8 cellular contexts compared by ENCODE assay signal in genomic region chr17:42519546-42520444, GRCh38. TPM values are rescaled to one million over a fixed set of nuclear protein-coding genes. Genes with fewer than 3 reads are reported as not detected.
DNase-seq lines count a peak whose midpoint lies in the region; ATAC-seq lines count a peak whose summit lies in the region.

No MANE protein-coding gene starts in this region.

- ATAC-seq in activated CD4-positive, CD25-positive, alpha-beta regulatory T cell treated with anti-CD3 and anti-CD28 coated beads, Interleukin-2, amount 50 U/mL, for 24 hours, result no peak

- no peaks in the 10 kb centered on the region for H3K9me3 ChIP-seq in BLaER1
- H3K9me3 ChIP-seq in mesodermal cell (ENCODE audit: control insufficient read depth, low read length), result no peaks in the 10 kb centered on the region

- no peak overlapping the region for H3K9ac ChIP-seq in BLaER1

- H3K4me1 ChIP-seq in BLaER1, result peaks cover 33% of the 10 kb centered on the region
- H3K4me1 ChIP-seq in mesodermal cell (ENCODE audit: control insufficient read depth, insufficient read depth, low read length, poor library complexity, severe bottlenecking), result peaks cover 64% of the 10 kb centered on the region

- 0 out of 2 replicates have a peak overlapping the region, but pooled peaks have one; percentile 58 for H3K4me2 ChIP-seq in BLaER1

- no peaks in the 10 kb centered on the region for H3K27me3 ChIP-seq in BLaER1

- H3K4me3 ChIP-seq in BLaER1 (no peak overlapping the region), mesodermal cell (ENCODE audit: extremely low read depth, insufficient read depth, low read length, poor library complexity, severe bottlenecking) (peak overlapping the region; percentile 15)

- H3K27ac ChIP-seq in BLaER1 (no peak overlapping the region), mesodermal cell (ENCODE audit: low read depth, low read length, severe bottlenecking) (peak overlapping the region; percentile 100)

- 24 to 29% methylated on average over 6 to 8 of the region's 12 CpGs for WGBS in mesodermal cell (ENCODE audit: insufficient coverage in 2 of 2), 2 experiments

- peak; percentile 94 for DNase-seq in RKO (ENCODE audit: low spot score)
- DNase-seq in epidermal melanocyte (ENCODE audit: insufficient read length, low spot score), result peak; percentile 85
- DNase-seq in ureter (ENCODE audit: low spot score), result peak; percentile 94
- no peak for DNase-seq in NCI-H2081 (lab: John Stamatoyannopoulos, UW)
- no peak for DNase-seq in NCI-H2029 treated with DMSO at 0.1 percent for 48 hours (lab: John Stamatoyannopoulos, UW)

- H4K20me1 ChIP-seq in BLaER1, result no peaks in the 10 kb centered on the region

- H3K36me3 ChIP-seq in BLaER1 (no peaks in the 10 kb centered on the region), mesodermal cell (ENCODE audit: control insufficient read depth, insufficient read depth, low read length) (peaks cover 26% of the 10 kb centered on the region)

RNA-seq across cellular contexts. Expression of gene NAGLU, which starts 16.2 kb away (rescaled TPM):
- polyA plus RNA-seq in mesodermal cell (2013, experiment 1 of 2), result 20.3 TPM
- polyA plus RNA-seq in mesodermal cell (2013, experiment 2 of 2), result 17.8 TPM
- total RNA-seq in ureter, result 33.1 TPM

RNA-seq across cellular contexts. Expression of gene HSD17B1, which starts 32.9 kb away (rescaled TPM):
- polyA plus RNA-seq in mesodermal cell (2013, experiment 1 of 2), result 0.92 TPM
- 0.71 TPM for polyA plus RNA-seq in mesodermal cell (2013, experiment 2 of 2)
- 3.6 TPM for total RNA-seq in ureter

RNA-seq across cellular contexts. Expression of gene COASY, which starts 42.2 kb away (rescaled TPM):
- polyA plus RNA-seq in mesodermal cell (2013, experiment 1 of 2), result 68.8 TPM
- 60.4 TPM for polyA plus RNA-seq in mesodermal cell (2013, experiment 2 of 2)
- total RNA-seq in ureter, result 77.0 TPM

RNA-seq across cellular contexts. Expression of gene MLX, which starts 47.1 kb away (rescaled TPM):
- polyA plus RNA-seq in mesodermal cell (2013, experiment 1 of 2), result 39.2 TPM
- polyA plus RNA-seq in mesodermal cell (2013, experiment 2 of 2), result 34.6 TPM
- total RNA-seq in ureter, result 53.8 TPM

RNA-seq across cellular contexts. Expression of gene PSMC3IP, which starts 57.7 kb away (rescaled TPM):
- 13.9 TPM for polyA plus RNA-seq in mesodermal cell (2013, experiment 1 of 2)
- polyA plus RNA-seq in mesodermal cell (2013, experiment 2 of 2), result 12.8 TPM
- total RNA-seq in ureter, result 4.3 TPM

Comparison
In these comparisons a context has a peak if more than half of its experiments do, and no peak if none do; other contexts are left out.
1. DNase-seq: peak in RKO (single experiment), epidermal melanocyte (single experiment) and ureter (single experiment); none in NCI-H2081 (0 of 2) and NCI-H2029 treated with DMSO at 0.1 percent for 48 hours (single experiment).